24 cellular contexts compared by ENCODE assay signal in the genomic region with DNA sequence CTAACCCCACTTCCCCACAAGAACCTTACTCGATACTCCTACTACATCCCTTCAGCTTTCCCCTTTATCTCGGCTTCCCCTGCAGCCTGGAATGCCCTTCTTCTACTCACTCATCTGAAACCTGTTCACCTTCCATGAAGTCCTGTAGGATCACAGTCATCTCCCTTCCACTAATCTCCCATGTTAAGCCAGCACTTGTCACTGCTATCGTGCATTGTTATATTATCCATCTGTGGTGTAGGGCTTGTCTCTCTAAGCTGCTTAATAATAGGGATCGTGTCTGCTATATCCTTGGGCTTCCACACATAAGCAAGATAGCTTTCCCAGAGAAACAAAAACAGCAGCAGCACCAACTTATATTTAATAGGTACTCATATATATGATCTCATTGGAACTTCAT. TPM values are rescaled to one million over a fixed set of nuclear protein-coding genes. Genes with fewer than 3 reads are reported as not detected.
"Had no signal": no experiment of that assay in that cellular context is flagged by ENCODE, and none has a peak within 500 bp of the region (broad histone marks: within the 10 kb centered on the region; RNA-seq: fewer than 3 reads in every experiment).

No MANE protein-coding gene starts in this region.

- H3K4me1 ChIP-seq: body of pancreas, colonic mucosa, uterus had no signal

- ATAC-seq: activated CD8-positive, alpha-beta memory T cell treated with anti-CD3 and anti-CD28 coated beads, Interleukin-2, amount 10 ng/mL, durations not matched to agents 7 days and 5 days; body of pancreas; gastrocnemius medialis; left ventricle myocardium superior; stimulated activated naive CD8-positive, alpha-beta T cell treated with anti-CD3 and anti-CD28 coated beads, Interleukin-15, Interleukin-2, amounts not matched to agents 100 U/mL and 50 U/mL, for 24 hours; T-cell had no signal

- DNase-seq: activated CD4-positive, alpha-beta memory T cell treated with anti-CD3 and anti-CD28 coated beads, Interleukin-2, amount 10 ng/mL, durations not matched to agents 7 days and 5 days; activated CD4-positive, alpha-beta T cell treated with anti-CD3 and anti-CD28 coated beads for 48 hours; activated CD4-positive, CD25-positive, alpha-beta regulatory T cell; activated CD8-positive, alpha-beta memory T cell treated with anti-CD3 and anti-CD28 coated beads, Interleukin-2, amount 10 ng/mL, durations not matched to agents 7 days and 5 days; activated naive CD4-positive, alpha-beta T cell treated with Interleukin-2 at 50 U/mL for 16 hours; activated naive CD8-positive, alpha-beta T cell treated with anti-CD3 and anti-CD28 coated beads, Interleukin-2, amount 10 ng/mL, durations not matched to agents 7 days and 5 days; amygdala; body of pancreas; central memory CD4-positive, alpha-beta T cell; colonic mucosa; gastrocnemius medialis; left ventricle myocardium superior; naive B cell; sigmoid colon; stimulated activated CD4-positive, alpha-beta T cell treated with anti-CD3 and anti-CD28 coated beads, Interleukin-12 subunit alpha, Interleukin-12 subunit beta, amount 100 ng/mL, for 4 hours; stimulated activated CD4-positive, alpha-beta T cell treated with anti-CD3 and anti-CD28 coated beads, Interleukin-2, amount 100 ng/mL, for 24 hours; stimulated activated naive CD8-positive, alpha-beta T cell treated with anti-CD3 and anti-CD28 coated beads, Interleukin-15, Interleukin-2, amounts not matched to agents 100 U/mL and 50 U/mL, for 24 hours; substantia nigra; T-cell; T-helper 9 cell; transverse colon; uterus had no signal

- H3K9ac ChIP-seq: parathyroid adenoma had no signal

- H3K27ac ChIP-seq: body of pancreas, colonic mucosa, gastrocnemius medialis, parathyroid adenoma, sigmoid colon, transverse colon, uterus had no signal

- H3K27me3 ChIP-seq: body of pancreas, colonic mucosa, uterus had no signal

- H3K4me3 ChIP-seq: body of pancreas, colonic mucosa, gastrocnemius medialis, sigmoid colon, transverse colon, uterus had no signal

- H3K36me3 ChIP-seq: colonic mucosa, gastrocnemius medialis, sigmoid colon, transverse colon, uterus had no signal

- H2AFZ ChIP-seq: parathyroid adenoma had no signal

- H3K9me3 ChIP-seq: body of pancreas, colonic mucosa, gastrocnemius medialis, sigmoid colon, transverse colon, uterus had no signal

- H3K79me2 ChIP-seq: parathyroid adenoma had no signal

RNA-seq across cellular contexts. Expression of a gene that starts 53.4 kb away (rescaled TPM):
- total RNA-seq: activated CD4-positive, alpha-beta memory T cell treated with anti-CD3 and anti-CD28 coated beads, Interleukin-2, amount 10 ng/mL, durations not matched to agents 7 days and 5 days; activated CD8-positive, alpha-beta memory T cell treated with anti-CD3 and anti-CD28 coated beads, Interleukin-2, amount 10 ng/mL, durations not matched to agents 7 days and 5 days; activated naive CD8-positive, alpha-beta T cell treated with anti-CD3 and anti-CD28 coated beads, Interleukin-2, amount 10 ng/mL, durations not matched to agents 7 days and 5 days; activated T-helper 2 cell treated with anti-CD3 and anti-CD28 coated beads, Interferon-gamma antibody, Interleukin-2, Interleukin-4, amounts not matched to agents 10 μg/mL and 5 μg/mL and 100 μg/mL, durations not matched to agents 14 hours and 24 hours and 36 hours; colonic mucosa; gastrocnemius medialis; transverse colon had no signal
